23 cellular contexts compared by ENCODE assay signal in genomic region chr17:48184721-48185120, GRCh38.
"Had no signal": no experiment of that assay in that cellular context is flagged by ENCODE, and none has a peak within 500 bp of the region (broad histone marks: within the 10 kb centered on the region; RNA-seq: fewer than 3 reads in every experiment).

No MANE protein-coding gene starts in this region.

- H3K9me3 ChIP-seq: SK-N-SH had no signal

- ATAC-seq: HepG2 had no signal

- DNase-seq: IMR-90, Karpas-422, KG1, MM.1S, NCI-H1092 treated with DMSO at 0.1 percent for 48 hours, NCI-H1417, NCI-H1436 treated with DMSO at 0.1 percent for 48 hours, NCI-H1694, NCI-H187 treated with DMSO at 0.1 percent for 48 hours, NCI-H2029 treated with DMSO at 0.1 percent for 48 hours, NCI-H2171 treated with DMSO at 0.1 percent for 48 hours, NCI-H226, NCI-H446, NCI-H510A, NCI-H524 treated with DMSO at 0.1 percent for 48 hours, NCI-H69, NCI-H774, Right ventricle myocardium superior, RPMI8226, SIG-M5, SK-N-SH, SW 1271 had no signal
